ENCODE assay signal across 10 cellular contexts in genomic region chr11:120883404-120884135, GRCh38.
DNase-seq lines count a peak whose midpoint lies in the region; ATAC-seq and TF ChIP-seq lines count a peak whose summit lies in the region.
"Had no signal": no experiment of that assay in that cellular context is flagged by ENCODE, and none has a peak within 500 bp of the region (broad histone marks: within the 10 kb centered on the region; RNA-seq: fewer than 3 reads in every experiment).

No MANE protein-coding gene starts in this region.

- peak; percentile 30 to 66 for DNase-seq in NCI-H446 (lab: John Stamatoyannopoulos, UW)
- peak; percentile 68 for DNase-seq in dermis blood vessel endothelial cell
- DNase-seq in iPS-NIHi7 (ENCODE audit: extremely low spot score): peak; percentile 56
- DNase-seq in thyroid gland: peak; percentile 55 to 62
- no peak for DNase-seq in NCI-H82 (lab: John Stamatoyannopoulos, UW)
- no peak for DNase-seq in activated T-helper 1 cell treated with anti-CD3 and anti-CD28 coated beads, Interleukin-12 subunit alpha, Interleukin-12 subunit beta, Interleukin-2, Interleukin-4 antibody, amounts not matched to agents 30 ng/mL and 10 ng/mL and 1 ng/mL, durations not matched to agents 14 hours and 24 hours and 36 hours (ENCODE audit: low spot score)
- DNase-seq: activated CD4-positive, alpha-beta memory T cell treated with anti-CD3 and anti-CD28 coated beads for 36 hours; activated naive CD8-positive, alpha-beta T cell treated with anti-CD3 and anti-CD28 coated beads, Interleukin-2, amount 50 U/mL, for 24 hours; NCI-H1694 had no signal

- peak overlapping the region in 2 of 3 donors; percentile 40 to 43 for H3K27ac ChIP-seq in thyroid gland

- no peaks in the 10 kb centered on the region for H3K9me3 Mint-ChIP-seq in activated T-helper 1 cell treated with anti-CD3 and anti-CD28 coated beads, Interleukin-12 subunit alpha, Interleukin-12 subunit beta, Interleukin-2, Interleukin-4 antibody, amounts not matched to agents 30 ng/mL and 10 ng/mL and 1 ng/mL, durations not matched to agents 14 hours and 24 hours and 36 hours
- H3K9me3 Mint-ChIP-seq: activated CD4-positive, alpha-beta memory T cell treated with anti-CD3 and anti-CD28 coated beads for 36 hours; activated naive CD8-positive, alpha-beta T cell treated with anti-CD3 and anti-CD28 coated beads, Interleukin-2, amount 50 U/mL, for 24 hours had no signal

- no peaks in the 10 kb centered on the region for H3K9me3 ChIP-seq in thyroid gland

- no peak overlapping the region for H3K27ac Mint-ChIP-seq in activated T-helper 1 cell treated with anti-CD3 and anti-CD28 coated beads, Interleukin-12 subunit alpha, Interleukin-12 subunit beta, Interleukin-2, Interleukin-4 antibody, amounts not matched to agents 30 ng/mL and 10 ng/mL and 1 ng/mL, durations not matched to agents 14 hours and 24 hours and 36 hours
- H3K27ac Mint-ChIP-seq: activated CD4-positive, alpha-beta memory T cell treated with anti-CD3 and anti-CD28 coated beads for 36 hours; activated naive CD8-positive, alpha-beta T cell treated with anti-CD3 and anti-CD28 coated beads, Interleukin-2, amount 50 U/mL, for 24 hours had no signal

- H3K27me3 Mint-ChIP-seq in activated T-helper 1 cell treated with anti-CD3 and anti-CD28 coated beads, Interleukin-12 subunit alpha, Interleukin-12 subunit beta, Interleukin-2, Interleukin-4 antibody, amounts not matched to agents 30 ng/mL and 10 ng/mL and 1 ng/mL, durations not matched to agents 14 hours and 24 hours and 36 hours (ENCODE audit: insufficient read depth): peaks cover 6% of the 10 kb centered on the region

- TF ChIP-seq CTCF in thyroid gland (IDR thresholded peaks at IDR 0.05): no peak

- intact Hi-C loops in thyroid gland (cut with DNase I): no loop called here
- intact Hi-C loops in activated T-helper 1 cell treated with anti-CD3 and anti-CD28 coated beads, Interleukin-12 subunit alpha, Interleukin-12 subunit beta, Interleukin-2, Interleukin-4 antibody, amounts not matched to agents 30 ng/mL and 10 ng/mL and 1 ng/mL, durations not matched to agents 14 hours and 24 hours and 36 hours (cut with micrococcal nuclease): no loop called here

- no peak overlapping the region for H3K4me3 ChIP-seq in thyroid gland (replicated peaks in 1 of 3)

- no peaks in the 10 kb centered on the region for H3K4me1 Mint-ChIP-seq in activated T-helper 1 cell treated with anti-CD3 and anti-CD28 coated beads, Interleukin-12 subunit alpha, Interleukin-12 subunit beta, Interleukin-2, Interleukin-4 antibody, amounts not matched to agents 30 ng/mL and 10 ng/mL and 1 ng/mL, durations not matched to agents 14 hours and 24 hours and 36 hours (ENCODE audit: low read depth)
- H3K4me1 Mint-ChIP-seq: activated naive CD8-positive, alpha-beta T cell treated with anti-CD3 and anti-CD28 coated beads, Interleukin-2, amount 50 U/mL, for 24 hours had no signal

- 25 to 29% methylated on average over 9 of the region's 9 CpGs for WGBS in thyroid gland, 2 donors

- H3K4me1 ChIP-seq in thyroid gland: peaks cover 0 to 13% of the 10 kb centered on the region in 2 donors

- H3K4me3 Mint-ChIP-seq in activated T-helper 1 cell treated with anti-CD3 and anti-CD28 coated beads, Interleukin-12 subunit alpha, Interleukin-12 subunit beta, Interleukin-2, Interleukin-4 antibody, amounts not matched to agents 30 ng/mL and 10 ng/mL and 1 ng/mL, durations not matched to agents 14 hours and 24 hours and 36 hours: no peak overlapping the region
- H3K4me3 Mint-ChIP-seq: activated CD4-positive, alpha-beta memory T cell treated with anti-CD3 and anti-CD28 coated beads for 36 hours; activated naive CD8-positive, alpha-beta T cell treated with anti-CD3 and anti-CD28 coated beads, Interleukin-2, amount 50 U/mL, for 24 hours had no signal

- ATAC-seq in GM18868 (IDR thresholded peaks at IDR 0.05; ENCODE audit: unreplicated experiment): no peak
- ATAC-seq: activated naive CD8-positive, alpha-beta T cell treated with anti-CD3 and anti-CD28 coated beads, Interleukin-2, amount 50 U/mL, for 24 hours had no signal

- no peak for TF ChIP-seq POLR2A in thyroid gland (IDR thresholded peaks at IDR 0.05)

- no peaks in the 10 kb centered on the region for H3K36me3 ChIP-seq in thyroid gland

- H3K27me3 ChIP-seq in thyroid gland: no peaks in the 10 kb centered on the region

- no peaks in the 10 kb centered on the region for H3K36me3 Mint-ChIP-seq in activated T-helper 1 cell treated with anti-CD3 and anti-CD28 coated beads, Interleukin-12 subunit alpha, Interleukin-12 subunit beta, Interleukin-2, Interleukin-4 antibody, amounts not matched to agents 30 ng/mL and 10 ng/mL and 1 ng/mL, durations not matched to agents 14 hours and 24 hours and 36 hours (ENCODE audit: low read depth)
- H3K36me3 Mint-ChIP-seq: activated CD4-positive, alpha-beta memory T cell treated with anti-CD3 and anti-CD28 coated beads for 36 hours had no signal

Comparison
In these comparisons a context has a peak if more than half of its experiments do, and no peak if none do; other contexts are left out.
1. DNase-seq: peak in NCI-H446 (2 of 2), dermis blood vessel endothelial cell (single experiment), iPS-NIHi7 (single experiment) and thyroid gland (2 of 2); none in NCI-H82 (single experiment) and activated T-helper 1 cell treated with anti-CD3 and anti-CD28 coated beads, Interleukin-12 subunit alpha, Interleukin-12 subunit beta, Interleukin-2, Interleukin-4 antibody, amounts not matched to agents 30 ng/mL and 10 ng/mL and 1 ng/mL, durations not matched to agents 14 hours and 24 hours and 36 hours (single experiment).